In genomic region chr1:11272544-11272841, GRCh38 we compare ENCODE assay signal across 8 cellular contexts. TPM values are rescaled to one million over a fixed set of nuclear protein-coding genes. Genes with fewer than 3 reads are reported as not detected.
DNase-seq lines count a peak whose midpoint lies in the region; ATAC-seq, FAIRE-seq and TF ChIP-seq lines count a peak whose summit lies in the region.

No MANE protein-coding gene starts in this region.

- H3K4me1 Mint-ChIP-seq in CD8-positive, alpha-beta memory T cell: peaks cover 27 to 37% (median 36%) of the 10 kb centered on the region in 3 donors

- H3K27ac ChIP-seq in CD8-positive, alpha-beta memory T cell (ENCODE audit: low read depth, low read length): no peak overlapping the region
- H3K27ac ChIP-seq in MM.1S (ENCODE audit: low read length) (no peak overlapping the region), ovary (no peak overlapping the region), pancreas (no peak overlapping the region)
- H3K27ac ChIP-seq in effector memory CD4-positive, alpha-beta T cell (ENCODE audit: insufficient read depth, low read length, poor library complexity, severe bottlenecking): no peak overlapping the region

- peaks cover 0 to 3% of the 10 kb centered on the region in 2 donors for H3K27me3 Mint-ChIP-seq in CD8-positive, alpha-beta memory T cell

- peak overlapping the region; percentile 60 for H3K4me2 ChIP-seq in MM.1S (ENCODE audit: low read depth, low read length)

- no peaks in the 10 kb centered on the region for H3K9me3 Mint-ChIP-seq in CD8-positive, alpha-beta memory T cell

- H3K4me1 ChIP-seq in CD8-positive, alpha-beta memory T cell (ENCODE audit: insufficient read depth, low read length): peaks cover 25% of the 10 kb centered on the region
- H3K4me1 ChIP-seq in MM.1S (ENCODE audit: low read length) (peaks cover 15% of the 10 kb centered on the region), ovary (ENCODE audit: insufficient read depth) (peaks cover 8% of the 10 kb centered on the region), pancreas (peaks cover 5 to 22% (median 13%) of the 10 kb centered on the region in 3 donors)
- H3K4me1 ChIP-seq in effector memory CD4-positive, alpha-beta T cell (ENCODE audit: control insufficient read depth, insufficient read depth, low read length, poor library complexity, severe bottlenecking): peaks cover 17% of the 10 kb centered on the region

- peak overlapping the region in 6 of 7 donors; percentile 38 to 84 (median 57) for H3K4me3 Mint-ChIP-seq in CD8-positive, alpha-beta memory T cell

- intact Hi-C loops in ovary (cut with DNase I): no loop called here
- intact Hi-C loops in pancreas (cut with DNase I): no loop called here

- CTCF ChIA-PET in CD8-positive, alpha-beta memory T cell (lab: Charles Lee): interaction anchor here (2.0 kb wide), 1 partner anchor 10 kb away, joined by 7 read pairs; the partner anchor contains the start of gene MTOR

- H3K36me3 Mint-ChIP-seq in CD8-positive, alpha-beta memory T cell: peaks cover 0 to 23% (median 6%) of the 10 kb centered on the region in 3 donors

- no peaks in the 10 kb centered on the region for H4K20me1 ChIP-seq in MM.1S (ENCODE audit: insufficient read depth, low read length)

- H3K36me3 ChIP-seq in CD8-positive, alpha-beta memory T cell (ENCODE audit: insufficient read depth, low read length): peaks cover 3% of the 10 kb centered on the region
- H3K36me3 ChIP-seq in MM.1S (replicated peaks; ENCODE audit: insufficient read depth, low read length) (no peaks in the 10 kb centered on the region), ovary (no peaks in the 10 kb centered on the region), pancreas (no peaks in the 10 kb centered on the region)
- no peaks in the 10 kb centered on the region for H3K36me3 ChIP-seq in effector memory CD4-positive, alpha-beta T cell (ENCODE audit: control insufficient read depth, insufficient read depth, low read length)

- peak overlapping the region in 2 of 8 donors; percentile 29 to 57 for H3K27ac Mint-ChIP-seq in CD8-positive, alpha-beta memory T cell

- in situ Hi-C loops in ACHN (cut with HindIII; ENCODE audit: low pct_ligation_motif_present, low pct_unique_long_range_greater_than_20kb, low sequenced_read_pairs): no loop called here

- no peaks in the 10 kb centered on the region for H3K27me3 ChIP-seq in CD8-positive, alpha-beta memory T cell (ENCODE audit: insufficient read depth, low read length, poor library complexity, severe bottlenecking)
- no peaks in the 10 kb centered on the region for H3K27me3 ChIP-seq in MM.1S (replicated peaks; ENCODE audit: insufficient read depth, low read length)
- H3K27me3 ChIP-seq in effector memory CD4-positive, alpha-beta T cell (replicated peaks; ENCODE audit: control insufficient read depth, insufficient read depth, low read length, poor library complexity, severe bottlenecking): no peaks in the 10 kb centered on the region
- H3K27me3 ChIP-seq in ovary: no peaks in the 10 kb centered on the region
- no peaks in the 10 kb centered on the region for H3K27me3 ChIP-seq in pancreas

- peaks cover 42% of the 10 kb centered on the region for H3K79me2 ChIP-seq in MM.1S (ENCODE audit: low read length)

- ATAC-seq in pancreas (no peak), HG03108 (IDR thresholded peaks at IDR 0.05; ENCODE audit: unreplicated experiment) (no peak)

- DNase-seq in CD8-positive, alpha-beta memory T cell: no peak
- peak; percentile 43 for DNase-seq in MM.1S
- DNase-seq in effector memory CD4-positive, alpha-beta T cell: no peak
- DNase-seq in ovary: no peak
- DNase-seq in ACHN: no peak
- DNase-seq in pancreas: no peak
- DNase-seq in SW 1271 (lab: John Stamatoyannopoulos, UW): no peak

- H3K4me3 ChIP-seq in CD8-positive, alpha-beta memory T cell (ENCODE audit: low read length): peak overlapping the region; percentile 60
- peak overlapping the region; percentile 65 for H3K4me3 ChIP-seq in MM.1S (ENCODE audit: low read length)
- peak overlapping the region; percentile 40 for H3K4me3 ChIP-seq in effector memory CD4-positive, alpha-beta T cell (ENCODE audit: insufficient read depth, low read depth, low read length, poor library complexity, severe bottlenecking)
- peak overlapping the region; percentile 33 for H3K4me3 ChIP-seq in ovary
- H3K4me3 ChIP-seq in pancreas: peak overlapping the region in 2 of 4 donors; percentile 13 to 30

- 8 to 11% (median 9%) methylated on average over 9 of the region's 9 CpGs for WGBS in ovary, 3 donors
- WGBS in pancreas, 2 donors: 11 to 12% methylated on average over 9 of the region's 9 CpGs

- TF ChIP-seq CTCF in MM.1S (IDR thresholded peaks at IDR 0.05; ENCODE audit: low read length) (no peak), ovary (IDR thresholded peaks at IDR 0.05) (no peak), pancreas (IDR thresholded peaks at IDR 0.05) (no peak)

- H3K9ac ChIP-seq in MM.1S (ENCODE audit: low read length): no peak overlapping the region

- 0 out of 2 replicates have a peak, but pooled peaks cover 3% of the 10 kb centered on the region for H3F3A ChIP-seq in MM.1S (ENCODE audit: insufficient read depth, low read length)

- peak overlapping the region; percentile 81 for H2AFZ ChIP-seq in MM.1S (ENCODE audit: low read length)

- no peak for TF ChIP-seq EP300 in ovary (IDR thresholded peaks at IDR 0.05)

- TF ChIP-seq POLR2A in ovary (IDR thresholded peaks at IDR 0.05): no peak

- H3K9me2 ChIP-seq in MM.1S (replicated peaks; ENCODE audit: insufficient read depth, low read length): no peaks in the 10 kb centered on the region

- H3K9me3 ChIP-seq in CD8-positive, alpha-beta memory T cell (ENCODE audit: low read length): no peaks in the 10 kb centered on the region
- no peaks in the 10 kb centered on the region for H3K9me3 ChIP-seq in MM.1S (replicated peaks; ENCODE audit: insufficient read depth, low read length)
- no peaks in the 10 kb centered on the region for H3K9me3 ChIP-seq in effector memory CD4-positive, alpha-beta T cell (ENCODE audit: control insufficient read depth, low read length)
- no peaks in the 10 kb centered on the region for H3K9me3 ChIP-seq in ovary
- no peaks in the 10 kb centered on the region for H3K9me3 ChIP-seq in pancreas

- POLR2A ChIA-PET in CD8-positive, alpha-beta memory T cell (lab: Charles Lee): interaction anchor here (2.1 kb wide), 1 partner anchor 10 kb away, joined by 23 read pairs; the partner anchor contains the start of gene MTOR

- no peak for FAIRE-seq in pancreas (lab: Jason Lieb, UNC)

RNA-seq across cellular contexts. Expression of gene UBIAD1, which starts 0.5 kb away (rescaled TPM):
- 10 to 100 TPM; 35.7 to 41.8 TPM for total RNA-seq in CD8-positive, alpha-beta memory T cell
- polyA plus RNA-seq in CD8-positive, alpha-beta memory T cell: 31.4 TPM
- 10 to 100 TPM; 10.1 to 26.2 (median 22.0) TPM for total RNA-seq in ovary
- polyA plus RNA-seq in ovary: 10 to 100 TPM; 14.9 to 15.5 TPM
- total RNA-seq in pancreas: 10 to 100 TPM in 2 of 6 donors, 1 to 10 TPM in 4; 6.9 to 13.9 (median 8.7) TPM
- polyA plus RNA-seq in pancreas: 1 to 10 TPM; 3.7 to 6.6 TPM

RNA-seq across cellular contexts. Expression of gene MTOR, which starts 10.1 kb away (rescaled TPM):
- total RNA-seq in CD8-positive, alpha-beta memory T cell: 10 to 100 TPM; 53.9 to 55.2 TPM
- polyA plus RNA-seq in CD8-positive, alpha-beta memory T cell: 8.0 TPM
- 10 to 100 TPM; 11.7 to 32.4 (median 21.3) TPM for total RNA-seq in ovary
- 10 to 100 TPM; 12.1 to 27.9 TPM for polyA plus RNA-seq in ovary
- 10 to 100 TPM; 11.9 to 22.6 (median 15.8) TPM for total RNA-seq in pancreas
- polyA plus RNA-seq in pancreas: 10 to 100 TPM; 14.1 to 16.7 TPM
